In genomic region chr7:127782550-127783266, GRCh38 we compare ENCODE assay signal across 9 cellular contexts.
DNase-seq lines count a peak whose midpoint lies in the region; ATAC-seq and TF ChIP-seq lines count a peak whose summit lies in the region.
"Had no signal": no experiment of that assay in that cellular context is flagged by ENCODE, and none has a peak within 500 bp of the region (broad histone marks: within the 10 kb centered on the region; RNA-seq: fewer than 3 reads in every experiment).

No MANE protein-coding gene starts in this region.

- H3K27me3 Mint-ChIP-seq in activated T-cell treated with anti-CD3 and anti-CD28 coated beads, Interleukin-2, amount 50 U/mL, for 4 hours (ENCODE audit: low read depth), result no peaks in the 10 kb centered on the region
- H3K27me3 Mint-ChIP-seq in osteocyte (ENCODE audit: unreplicated experiment), result no peaks in the 10 kb centered on the region

- H3K9me3 Mint-ChIP-seq in activated T-cell treated with anti-CD3 and anti-CD28 coated beads, Interleukin-2, amount 50 U/mL, for 4 hours, result no peaks in the 10 kb centered on the region
- H3K9me3 Mint-ChIP-seq in osteocyte (ENCODE audit: unreplicated experiment), result no peaks in the 10 kb centered on the region

- no peaks in the 10 kb centered on the region for H3K9me3 ChIP-seq in fibroblast of lung (ENCODE audit: control insufficient read depth, insufficient read depth, low read depth, low read length)

- H3K36me3 ChIP-seq in fibroblast of lung (ENCODE audit: control insufficient read depth, insufficient read depth, low read length), result no peaks in the 10 kb centered on the region

- peaks cover 43% of the 10 kb centered on the region for H3K4me1 Mint-ChIP-seq in activated T-cell treated with anti-CD3 and anti-CD28 coated beads, Interleukin-2, amount 50 U/mL, for 4 hours (ENCODE audit: low read depth)
- H3K4me1 Mint-ChIP-seq in osteocyte (ENCODE audit: unreplicated experiment), result peaks cover 27% of the 10 kb centered on the region

- peak; percentile 78 for DNase-seq in GF-D8 (lab: John Stamatoyannopoulos, UW)
- DNase-seq in fibroblast of lung (ENCODE audit: low read depth in 2 of 2), result peak; percentile 49 to 51
- DNase-seq in activated T-cell treated with anti-CD3 and anti-CD28 coated beads, Interleukin-2, amount 50 U/mL, for 4 hours, result no peak
- no peak for DNase-seq in osteocyte (ENCODE audit: extremely low spot score, unreplicated experiment)
- DNase-seq in activated naive CD4-positive, alpha-beta T cell treated with Interleukin-2 at 50 U/mL for 16 hours, result no peak
- DNase-seq in retina, result no peak

- peaks cover 14% of the 10 kb centered on the region for H3K36me3 Mint-ChIP-seq in activated T-cell treated with anti-CD3 and anti-CD28 coated beads, Interleukin-2, amount 50 U/mL, for 4 hours (ENCODE audit: insufficient read depth)
- H3K36me3 Mint-ChIP-seq in osteocyte (ENCODE audit: unreplicated experiment), result no peaks in the 10 kb centered on the region

- no peak overlapping the region for H3K4me3 ChIP-seq in fibroblast of lung (replicated peaks in 1 of 4; ENCODE audit: control extremely low read depth in 1 of 4, insufficient read depth in 1 of 4, low read depth in 3 of 4, low read length in 4 of 4)

- peaks cover 25% of the 10 kb centered on the region for H3K79me2 ChIP-seq in fibroblast of lung (ENCODE audit: control insufficient read depth, insufficient read depth, low read length)

- no peak for TF ChIP-seq CTCF in fibroblast of lung (conservative IDR thresholded peaks at IDR 0.05 in 1 of 2, IDR thresholded peaks at IDR 0.05 in 1 of 2; ENCODE audit: low read depth in 1 of 2, low read length in 2 of 2)
- TF ChIP-seq CTCF in osteocyte (IDR thresholded peaks at IDR 0.05), result no peak

- no peak overlapping the region for H3K27ac ChIP-seq in fibroblast of lung (ENCODE audit: insufficient read depth, low read length)
- H3K27ac ChIP-seq: RWPE1 had no signal

- H3K4me3 Mint-ChIP-seq in activated T-cell treated with anti-CD3 and anti-CD28 coated beads, Interleukin-2, amount 50 U/mL, for 4 hours, result no peak overlapping the region
- H3K4me3 Mint-ChIP-seq in osteocyte (ENCODE audit: unreplicated experiment), result no peak overlapping the region

- H3K27ac Mint-ChIP-seq in osteocyte (ENCODE audit: unreplicated experiment), result no peak overlapping the region

- ATAC-seq in GM21528 (IDR thresholded peaks at IDR 0.05; ENCODE audit: low FRiP score, unreplicated experiment) (peak; percentile 86), HG03565 (IDR thresholded peaks at IDR 0.05; ENCODE audit: unreplicated experiment) (peak; percentile 76)
- no peak for ATAC-seq in activated T-cell treated with anti-CD3 and anti-CD28 coated beads, Interleukin-2, amount 50 U/mL, for 4 hours

- no peak overlapping the region for H3K4me2 ChIP-seq in fibroblast of lung (ENCODE audit: extremely low read depth, insufficient read depth, low read length)

- H4K20me1 ChIP-seq in fibroblast of lung (ENCODE audit: control insufficient read depth, extremely low read depth, insufficient read depth, low read length), result no peaks in the 10 kb centered on the region

- no peak overlapping the region for H3K9ac ChIP-seq in fibroblast of lung (ENCODE audit: insufficient read depth, low read length)

- no peak overlapping the region for H2AFZ ChIP-seq in fibroblast of lung (ENCODE audit: low read length)

- H3K4me1 ChIP-seq in fibroblast of lung (ENCODE audit: control insufficient read depth, extremely low read depth, insufficient read depth, low read length), result peaks cover 5% of the 10 kb centered on the region

- H3K27me3 ChIP-seq in fibroblast of lung (ENCODE audit: control insufficient read depth, insufficient read depth, low read length), result no peaks in the 10 kb centered on the region

Comparison
In these comparisons a context has a peak if more than half of its experiments do, and no peak if none do; other contexts are left out.
1. DNase-seq: peak in GF-D8 (single experiment) and fibroblast of lung (2 of 2); none in activated T-cell treated with anti-CD3 and anti-CD28 coated beads, Interleukin-2, amount 50 U/mL, for 4 hours (single experiment), osteocyte (single experiment), activated naive CD4-positive, alpha-beta T cell treated with Interleukin-2 at 50 U/mL for 16 hours (single experiment) and retina (single experiment).
2. ATAC-seq: peak in GM21528 (single experiment) and HG03565 (single experiment); none in activated T-cell treated with anti-CD3 and anti-CD28 coated beads, Interleukin-2, amount 50 U/mL, for 4 hours (0 of 2).